Comparison of ENCODE assay signal across 11 cellular contexts in genomic region chr14:80940146-80940545, GRCh38. TPM values are rescaled to one million over a fixed set of nuclear protein-coding genes. Genes with fewer than 3 reads are reported as not detected.
DNase-seq lines count a peak whose midpoint lies in the region; ATAC-seq and TF ChIP-seq lines count a peak whose summit lies in the region.
"Had no signal": no experiment of that assay in that cellular context is flagged by ENCODE, and none has a peak within 500 bp of the region (broad histone marks: within the 10 kb centered on the region; RNA-seq: fewer than 3 reads in every experiment).

No MANE protein-coding gene starts in this region.

- no peak overlapping the region for H3K27ac Mint-ChIP-seq in natural killer cell

- H3K9me3 Mint-ChIP-seq in natural killer cell, result no peaks in the 10 kb centered on the region

- peaks cover 20 to 22% of the 10 kb centered on the region in 2 donors for H3K4me1 Mint-ChIP-seq in natural killer cell

- peak overlapping the region; percentile 17 for H3K4me3 Mint-ChIP-seq in natural killer cell

- H3K27me3 Mint-ChIP-seq in natural killer cell (ENCODE audit: low read depth in 2 of 2), result no peaks in the 10 kb centered on the region

- H3K36me3 Mint-ChIP-seq in natural killer cell, result no peaks in the 10 kb centered on the region

- no peak for TF ChIP-seq CTCF in natural killer cell (IDR thresholded peaks at IDR 0.05)

- DNase-seq in SIG-M5 treated with dmso at 0.1 percent for 504 hours (lab: John Stamatoyannopoulos, UW; ENCODE audit: unreplicated experiment) (peak; percentile 64), SIG-M5 (lab: John Stamatoyannopoulos, UW) (no peak), RPMI8226 (peak; percentile 41), natural killer cell (no peak), germinal center (ENCODE audit: low spot score) (no peak), HT-29 (ENCODE audit: low spot score) (no peak)
- DNase-seq: 8988T; activated CD8-positive, alpha-beta memory T cell treated with anti-CD3 and anti-CD28 coated beads, Interleukin-2, amount 50 U/mL, for 48 hours; HCEC 1CT had no signal

- ATAC-seq in HG02981 (IDR thresholded peaks at IDR 0.05; ENCODE audit: unreplicated experiment) (peak; percentile 38), natural killer cell (peak in 1 of 3 donors; percentile 27), HG03108 (IDR thresholded peaks at IDR 0.05; ENCODE audit: unreplicated experiment) (no peak)

- intact Hi-C loops in natural killer cell (cut with micrococcal nuclease), result no loop called here

RNA-seq across cellular contexts. Expression of gene CEP128, which starts 1.4 kb away (rescaled TPM):
- total RNA-seq in natural killer cell, result 10 to 100 TPM; 14.4 to 16.7 (median 15.6) TPM
- 1.0 and 2.6 TPM in 2 replicates for total RNA-seq in HT-29 (2014; rRNA removed; shearing (Covaris generic))

RNA-seq across cellular contexts. Expression of gene TSHR, which starts 15.3 kb away (rescaled TPM):
- under 1 TPM in 1 of 3 donors, not detected in 2; 0.80 TPM for total RNA-seq in natural killer cell
- not detected in 2 replicates for total RNA-seq in HT-29 (2014; rRNA removed; shearing (Covaris generic))

Comparison
In these comparisons a context has a peak if more than half of its experiments do, and no peak if none do; other contexts are left out.
1. DNase-seq: peak in SIG-M5 treated with dmso at 0.1 percent for 504 hours (single experiment) and RPMI8226 (single experiment); none in SIG-M5 (single experiment), natural killer cell (single experiment), germinal center (single experiment) and HT-29 (single experiment).